ENCODE assay signal across 27 cellular contexts in genomic region chr4:8601556-8601955, GRCh38. TPM values are rescaled to one million over a fixed set of nuclear protein-coding genes. Genes with fewer than 3 reads are reported as not detected.
DNase-seq lines count a peak whose midpoint lies in the region; ATAC-seq, FAIRE-seq and TF ChIP-seq lines count a peak whose summit lies in the region.
"Had no signal": no experiment of that assay in that cellular context is flagged by ENCODE, and none has a peak within 500 bp of the region (broad histone marks: within the 10 kb centered on the region; RNA-seq: fewer than 3 reads in every experiment).

No MANE protein-coding gene starts in this region.

- peak overlapping the region; percentile 13 for H4K12ac ChIP-seq in trophoblast cell (ENCODE audit: low read depth, low read length)

- H2AK5ac ChIP-seq in H1 (ENCODE audit: low read depth, low read length) (no peak overlapping the region), trophoblast cell (ENCODE audit: low read length) (no peak overlapping the region)

- 0 out of 2 replicates have a peak overlapping the region, but pooled peaks have one; percentile 44 for H2BK5ac ChIP-seq in H1 (ENCODE audit: low read depth, low read length)
- no peak overlapping the region for H2BK5ac ChIP-seq in trophoblast cell (ENCODE audit: low read depth, low read length, poor library complexity)

- H2AFZ ChIP-seq in H1 (ENCODE audit: low read length) (no peak overlapping the region), trophoblast cell (ENCODE audit: insufficient read depth, low read length, poor library complexity) (no peak overlapping the region)

- TF ChIP-seq RAD21 in H1 (IDR thresholded peaks at IDR 0.05 in 1 of 2, conservative IDR thresholded peaks at IDR 0.05 in 1 of 2; ENCODE audit: low read depth in 2 of 2, low read length in 2 of 2): no peak

- H4K20me1 ChIP-seq in BLaER1 treated with 17β-estradiol and CSF1 and Interleukin-3, amounts not matched to agents 10 nM and 100 nM: peaks cover 0 to 14% (median 0%) of the 10 kb centered on the region in 11 experiments; a peak in 4 of 22 replicates
- peaks cover 6 to 17% of the 10 kb centered on the region in 2 experiments for H4K20me1 ChIP-seq in H1 (replicated peaks in 1 of 2; ENCODE audit: control insufficient read depth in 1 of 2, insufficient read depth in 2 of 2, low read length in 2 of 2)

- H3K23me2 ChIP-seq in H1 (ENCODE audit: low read depth, low read length): peaks cover 4% of the 10 kb centered on the region; the same call in 1 of the 2 replicates

- H3K9me3 ChIP-seq in BLaER1 treated with 17β-estradiol and CSF1 and Interleukin-3, amounts not matched to agents 10 nM and 100 nM (replicated peaks in 1 of 11): no peaks in the 10 kb centered on the region
- H3K9me3 ChIP-seq in H1 (ENCODE audit: insufficient read depth in 2 of 2, low read depth in 1 of 2, low read length in 1 of 2): no peaks in the 10 kb centered on the region
- H3K9me3 ChIP-seq in trophoblast cell (ENCODE audit: insufficient read depth, low read depth, low read length): no peaks in the 10 kb centered on the region
- H3K9me3 ChIP-seq: BE2C had no signal

- no peak overlapping the region for H4K91ac ChIP-seq in H1 (replicated peaks; ENCODE audit: insufficient read length, low read length)
- H4K91ac ChIP-seq in trophoblast cell (ENCODE audit: low read depth, low read length): no peak overlapping the region

- H3K79me2 ChIP-seq in H1 (ENCODE audit: control insufficient read depth in 1 of 2, insufficient read depth in 2 of 2, low read length in 2 of 2) (peaks cover 0 to 6% of the 10 kb centered on the region in 2 experiments; a peak in 1 of 4 replicates), trophoblast cell (ENCODE audit: control insufficient read depth, insufficient read depth, low read length, poor library complexity) (peaks cover 2% of the 10 kb centered on the region)

- H3K18ac ChIP-seq in H1 (ENCODE audit: extremely low read depth, low read length): no peak overlapping the region
- no peak overlapping the region for H3K18ac ChIP-seq in trophoblast cell (ENCODE audit: low read length)

- no peak for FAIRE-seq in H1 (lab: Jason Lieb, UNC)
- FAIRE-seq: A204.1, G401.6, GM12891, GM19239 had no signal

- TF ChIP-seq EP300 in H1 (IDR thresholded peaks at IDR 0.05; ENCODE audit: borderline replicate concordance in 1 of 2, low read depth in 2 of 2, low read length in 2 of 2): no peak

- CTCF ChIA-PET in H1 (lab: Charles Lee; ENCODE audit: partially characterized antibody): interaction anchor here (0.8 to 2.1 kb wide), 3 partner anchors 12 to 433 kb away, joined by 3 to 11 read pairs (median 3); no protein-coding TSS in a partner anchor

- peaks cover 43 to 87% (median 71%) of the 10 kb centered on the region in 10 experiments for H3K4me1 ChIP-seq in BLaER1 treated with 17β-estradiol and CSF1 and Interleukin-3, amounts not matched to agents 10 nM and 100 nM
- no peaks in the 10 kb centered on the region for H3K4me1 ChIP-seq in H1 (replicated peaks in 1 of 4; ENCODE audit: control insufficient read depth in 3 of 4, insufficient read depth in 4 of 4, low read length in 3 of 4)
- peaks cover 8 to 10% of the 10 kb centered on the region in 2 experiments for H3K4me1 ChIP-seq in trophoblast cell (ENCODE audit: control insufficient read depth in 1 of 2, insufficient read depth in 2 of 2, low read length in 2 of 2)
- no peaks in the 10 kb centered on the region for H3K4me1 ChIP-seq in foreskin keratinocyte
- H3K4me1 ChIP-seq: BE2C had no signal

- H3K14ac ChIP-seq in H1 (ENCODE audit: insufficient read length) (no peak overlapping the region), trophoblast cell (ENCODE audit: low read length) (no peak overlapping the region)

- TF ChIP-seq POLR2A in H1 (IDR thresholded peaks at IDR 0.05; ENCODE audit: control extremely low read depth in 1 of 2, low read depth in 2 of 2, low read length in 2 of 2): no peak

- H3K4me3 ChIP-seq in BLaER1 treated with 17β-estradiol and CSF1 and Interleukin-3, amounts not matched to agents 10 nM and 100 nM: no peak overlapping the region
- H3K4me3 ChIP-seq in H1 (ENCODE audit: extremely low read depth in 1 of 4, insufficient read depth in 2 of 4, low read depth in 3 of 4, low read length in 4 of 4) (no peak overlapping the region), trophoblast cell (ENCODE audit: low read depth, low read length) (no peak overlapping the region)

- peak overlapping the region in 9 of 11 experiments; percentile 74 to 94 (median 86); a peak in 18 of 22 replicates for H3K4me2 ChIP-seq in BLaER1 treated with 17β-estradiol and CSF1 and Interleukin-3, amounts not matched to agents 10 nM and 100 nM
- no peak overlapping the region for H3K4me2 ChIP-seq in H1 (ENCODE audit: insufficient read depth in 1 of 2, low read depth in 2 of 2, low read length in 2 of 2)
- no peak overlapping the region for H3K4me2 ChIP-seq in trophoblast cell (ENCODE audit: low read length)

- H3K36me3 Mint-ChIP-seq in activated naive CD8-positive, alpha-beta T cell treated with anti-CD3 and anti-CD28 coated beads for 36 hours: no peaks in the 10 kb centered on the region
- H3K36me3 Mint-ChIP-seq: CD14-positive monocyte; CD4-positive, alpha-beta memory T cell; CD4-positive, CD25-positive, alpha-beta regulatory T cell; CD8-positive, alpha-beta memory T cell had no signal

- H3K4ac ChIP-seq in H1 (replicated peaks; ENCODE audit: insufficient read length, low read depth, low read length): no peak overlapping the region
- no peak overlapping the region for H3K4ac ChIP-seq in trophoblast cell (ENCODE audit: low read depth, low read length)

- H3K27ac Mint-ChIP-seq in stimulated activated naive CD8-positive, alpha-beta T cell treated with anti-CD3 and anti-CD28 coated beads, Interleukin-15, amount 100 ng/mL, for 72 hours: no peak overlapping the region
- no peak overlapping the region for H3K27ac Mint-ChIP-seq in activated naive CD8-positive, alpha-beta T cell treated with anti-CD3 and anti-CD28 coated beads for 36 hours
- H3K27ac Mint-ChIP-seq: CD4-positive, alpha-beta memory T cell; CD4-positive, CD25-positive, alpha-beta regulatory T cell; CD8-positive, alpha-beta memory T cell had no signal

- no peak for DNase-seq in stimulated activated naive CD8-positive, alpha-beta T cell treated with anti-CD3 and anti-CD28 coated beads, Interleukin-15, amount 100 ng/mL, for 72 hours
- DNase-seq in stimulated activated naive CD8-positive, alpha-beta T cell treated with anti-CD3 and anti-CD28 coated beads, Interleukin-15, Interleukin-2, amounts not matched to agents 100 U/mL and 50 U/mL, for 24 hours: no peak
- DNase-seq in H1 (ENCODE audit: low read depth in 1 of 2, low spot score in 2 of 2): no peak
- no peak for DNase-seq in trophoblast cell
- DNase-seq in DMS79 treated with DMSO at 0.1 percent for 48 hours (lab: John Stamatoyannopoulos, UW): no peak
- DNase-seq in activated naive CD8-positive, alpha-beta T cell treated with anti-CD3 and anti-CD28 coated beads for 36 hours: no peak
- DNase-seq in foreskin keratinocyte: no peak
- DNase-seq: 8988T; ACHN; BE2C; C1 segment of cervical spinal cord; CD4-positive, alpha-beta memory T cell; CD4-positive, CD25-positive, alpha-beta regulatory T cell; CD8-positive, alpha-beta memory T cell; COR-L47; DMS 273 treated with DMSO at 0.1 percent for 48 hours; DMS153; DMS53; DMS79; GF-D8 had no signal

- H3K27me3 ChIP-seq in BLaER1 treated with 17β-estradiol and CSF1 and Interleukin-3, amounts not matched to agents 10 nM and 100 nM: peaks cover 0 to 29% (median 3%) of the 10 kb centered on the region in 11 experiments; a peak in 10 of 22 replicates
- H3K27me3 ChIP-seq in H1 (replicated peaks in 1 of 4; ENCODE audit: control insufficient read depth in 3 of 4, extremely low read depth in 1 of 4, insufficient read depth in 3 of 4, low read length in 3 of 4) (no peaks in the 10 kb centered on the region), trophoblast cell (ENCODE audit: insufficient read depth, low read length) (no peaks in the 10 kb centered on the region), foreskin keratinocyte (no peaks in the 10 kb centered on the region)

- H3K79me1 ChIP-seq in H1 (ENCODE audit: low read depth, low read length): peaks cover 6% of the 10 kb centered on the region; the same call in 1 of the 2 replicates
- peaks cover 2% of the 10 kb centered on the region for H3K79me1 ChIP-seq in trophoblast cell (ENCODE audit: low read length)

- no peak overlapping the region for H3K27ac ChIP-seq in BLaER1 treated with 17β-estradiol and CSF1 and Interleukin-3, amounts not matched to agents 10 nM and 100 nM
- H3K27ac ChIP-seq in H1 (ENCODE audit: low read depth, low read length) (no peak overlapping the region), trophoblast cell (ENCODE audit: low read depth, low read length) (no peak overlapping the region), foreskin keratinocyte (no peak overlapping the region)

- ATAC-seq in stimulated activated naive CD8-positive, alpha-beta T cell treated with anti-CD3 and anti-CD28 coated beads, Interleukin-15, amount 100 ng/mL, for 72 hours: peak; percentile 29
- ATAC-seq in stimulated activated naive CD8-positive, alpha-beta T cell treated with anti-CD3 and anti-CD28 coated beads, Interleukin-15, Interleukin-2, amounts not matched to agents 100 U/mL and 50 U/mL, for 24 hours: no peak
- no peak for ATAC-seq in foreskin keratinocyte

- H2BK20ac ChIP-seq in H1 (ENCODE audit: low read length): no peak overlapping the region

- H3K27me3 Mint-ChIP-seq in stimulated activated naive CD8-positive, alpha-beta T cell treated with anti-CD3 and anti-CD28 coated beads, Interleukin-15, amount 100 ng/mL, for 72 hours: peaks cover 14% of the 10 kb centered on the region
- H3K27me3 Mint-ChIP-seq in activated naive CD8-positive, alpha-beta T cell treated with anti-CD3 and anti-CD28 coated beads for 36 hours: no peaks in the 10 kb centered on the region
- H3K27me3 Mint-ChIP-seq: CD4-positive, CD25-positive, alpha-beta regulatory T cell had no signal

- no peaks in the 10 kb centered on the region for H3K4me1 Mint-ChIP-seq in stimulated activated naive CD8-positive, alpha-beta T cell treated with anti-CD3 and anti-CD28 coated beads, Interleukin-15, amount 100 ng/mL, for 72 hours
- no peaks in the 10 kb centered on the region for H3K4me1 Mint-ChIP-seq in activated naive CD8-positive, alpha-beta T cell treated with anti-CD3 and anti-CD28 coated beads for 36 hours
- H3K4me1 Mint-ChIP-seq: CD14-positive monocyte; CD4-positive, alpha-beta memory T cell; CD4-positive, CD25-positive, alpha-beta regulatory T cell; CD8-positive, alpha-beta memory T cell had no signal

- no peak overlapping the region for H4K8ac ChIP-seq in H1 (ENCODE audit: extremely low read depth, insufficient read depth, low read length)
- no peak overlapping the region for H4K8ac ChIP-seq in trophoblast cell (ENCODE audit: low read depth, low read length)

- H2BK120ac ChIP-seq in H1 (replicated peaks; ENCODE audit: low read depth, low read length) (no peak overlapping the region), trophoblast cell (ENCODE audit: insufficient read depth, low read length, poor library complexity) (no peak overlapping the region)

- TF ChIP-seq CTCF in H1 (IDR thresholded peaks at IDR 0.05; ENCODE audit: control extremely low read depth in 1 of 3, insufficient read depth in 1 of 3, low read depth in 1 of 3, low read length in 3 of 3) (no peak), foreskin keratinocyte (conservative IDR thresholded peaks at IDR 0.05) (no peak)

- H3K9me3 Mint-ChIP-seq in stimulated activated naive CD8-positive, alpha-beta T cell treated with anti-CD3 and anti-CD28 coated beads, Interleukin-15, amount 100 ng/mL, for 72 hours: no peaks in the 10 kb centered on the region
- H3K9me3 Mint-ChIP-seq in activated naive CD8-positive, alpha-beta T cell treated with anti-CD3 and anti-CD28 coated beads for 36 hours: no peaks in the 10 kb centered on the region
- H3K9me3 Mint-ChIP-seq: CD4-positive, CD25-positive, alpha-beta regulatory T cell; CD8-positive, alpha-beta memory T cell had no signal

- no peak overlapping the region for H3K23ac ChIP-seq in H1 (ENCODE audit: insufficient read length)
- H3K23ac ChIP-seq in trophoblast cell (ENCODE audit: low read length): no peak overlapping the region

- no peak overlapping the region for H3K4me3 Mint-ChIP-seq in stimulated activated naive CD8-positive, alpha-beta T cell treated with anti-CD3 and anti-CD28 coated beads, Interleukin-15, amount 100 ng/mL, for 72 hours
- no peak overlapping the region for H3K4me3 Mint-ChIP-seq in activated naive CD8-positive, alpha-beta T cell treated with anti-CD3 and anti-CD28 coated beads for 36 hours
- H3K4me3 Mint-ChIP-seq: CD14-positive monocyte; CD4-positive, CD25-positive, alpha-beta regulatory T cell; CD8-positive, alpha-beta memory T cell had no signal

- no peak overlapping the region for H3K56ac ChIP-seq in H1 (replicated peaks; ENCODE audit: insufficient read length, low read depth, low read length)

- no peak overlapping the region for H2BK12ac ChIP-seq in H1 (ENCODE audit: low read depth, low read length)
- no peak overlapping the region for H2BK12ac ChIP-seq in trophoblast cell (ENCODE audit: low read length)

- H2BK15ac ChIP-seq in H1 (ENCODE audit: low read length): no peak overlapping the region

- no peak overlapping the region for H3K9ac ChIP-seq in BLaER1 treated with 17β-estradiol and CSF1 and Interleukin-3, amounts not matched to agents 10 nM and 100 nM
- H3K9ac ChIP-seq in H1 (replicated peaks in 1 of 4; ENCODE audit: extremely low read depth in 1 of 4, low read depth in 3 of 4, low read length in 3 of 4): no peak overlapping the region
- no peak overlapping the region for H3K9ac ChIP-seq in trophoblast cell (ENCODE audit: low read length)

- POLR2A ChIA-PET in H1 (lab: Charles Lee; ENCODE audit: partially characterized antibody): interaction anchor here (3.2 kb wide), 1 partner anchor 9 kb away, joined by 12 read pairs; the partner anchor contains the start of gene CPZ

- WGBS in H1 (ENCODE audit: extremely low coverage in 1 of 2, insufficient coverage in 1 of 2, insufficient read length in 1 of 2, insufficient replicate concordance in 2 of 2, low coverage in 1 of 2, low lambda C conversion rate in 2 of 2, missing lambda C conversion rate in 1 of 2), 2 experiments: 80% methylated on average over 7 of the region's 10 CpGs; no CpG with 5 or more reads in 1 of the 2 experiments
- WGBS in trophoblast cell (ENCODE audit: extremely low coverage, insufficient coverage, insufficient read length): no CpG with 5 or more reads among the region's 10 CpGs

- H4K5ac ChIP-seq in H1 (ENCODE audit: insufficient read length, low read depth, low read length): no peak overlapping the region

- no peaks in the 10 kb centered on the region for H3K36me3 ChIP-seq in BLaER1 treated with 17β-estradiol and CSF1 and Interleukin-3, amounts not matched to agents 10 nM and 100 nM
- H3K36me3 ChIP-seq in H1 (ENCODE audit: control insufficient read depth in 2 of 4, insufficient read depth in 4 of 4, low read length in 3 of 4) (peaks cover 0 to 17% (median 7%) of the 10 kb centered on the region in 4 experiments; a peak in 4 of 8 replicates), trophoblast cell (ENCODE audit: control insufficient read depth in 1 of 2, insufficient read depth in 2 of 2, low read length in 2 of 2) (peaks cover 76 to 81% of the 10 kb centered on the region in 2 experiments)
- H3K36me3 ChIP-seq: BE2C had no signal

RNA-seq across cellular contexts. Expression of gene CPZ, which starts 9.0 kb away (rescaled TPM):
- total RNA-seq in H1 (2021; fragmentation: NEBNext Ultra II Directional; extraction: Animal tissue kit (Norgen Biotek cat#: 25700)): 28.8 and 31.5 TPM in 2 replicates
- polyA plus RNA-seq in H1 (2011; rRNA removed): 40.7 and 67.4 TPM in 2 replicates
- polyA plus RNA-seq in H1 (2011; cell fraction: cytosol; rRNA removed): 38.3 TPM
- polyA plus RNA-seq in H1 (2011; cell fraction: nucleus; rRNA removed): 98.5 TPM
- polyA plus RNA-seq in H1 (2012, experiment 1 of 2): 29.4 to 44.2 TPM (median 42.1 TPM) in 4 replicates
- 35.2 TPM for polyA plus RNA-seq in H1 (2012, experiment 2 of 2)
- polyA plus RNA-seq in H1 (2013, experiment 1 of 2): 26.2 TPM
- 24.4 TPM for polyA plus RNA-seq in H1 (2013, experiment 2 of 2)
- polyA minus RNA-seq in H1 (2011; rRNA and poly(A)+ RNA removed): 12.0 and 13.2 TPM in 2 replicates
- polyA minus RNA-seq in H1 (2011; cell fraction: cytosol; rRNA and poly(A)+ RNA removed): 20.3 TPM
- polyA minus RNA-seq in H1 (2011; cell fraction: nucleus; rRNA and poly(A)+ RNA removed): 32.0 TPM
- polyA plus RNA-seq in trophoblast cell (2013): 41.6 and 41.8 TPM in 2 replicates
- not detected for total RNA-seq in activated naive CD8-positive, alpha-beta T cell treated with anti-CD3 and anti-CD28 coated beads for 36 hours
- total RNA-seq in foreskin keratinocyte: not detected in 2 replicates
- polyA plus RNA-seq in foreskin keratinocyte: not detected in 2 replicates
- total RNA-seq: CD4-positive, alpha-beta memory T cell; CD4-positive, CD25-positive, alpha-beta regulatory T cell; CD8-positive, alpha-beta memory T cell had no signal
- polyA plus RNA-seq: CD14-positive monocyte; CD4-positive, alpha-beta memory T cell; CD4-positive, CD25-positive, alpha-beta regulatory T cell; CD8-positive, alpha-beta memory T cell had no signal

RNA-seq across cellular contexts. Expression of gene GPR78, which starts 21.4 kb away (rescaled TPM):
- total RNA-seq in H1 (2021; fragmentation: NEBNext Ultra II Directional; extraction: Animal tissue kit (Norgen Biotek cat#: 25700)): 3.0 and 3.3 TPM in 2 replicates
- 1.0 and 2.2 TPM in 2 replicates for polyA plus RNA-seq in H1 (2011; rRNA removed)
- polyA plus RNA-seq in H1 (2011; cell fraction: cytosol; rRNA removed): 1.6 TPM
- 10.5 TPM for polyA plus RNA-seq in H1 (2011; cell fraction: nucleus; rRNA removed)
- polyA plus RNA-seq in H1 (2012, experiment 1 of 2): 1.7 to 2.0 TPM (median 1.9 TPM) in 4 replicates
- 0.84 TPM for polyA plus RNA-seq in H1 (2012, experiment 2 of 2)
- polyA plus RNA-seq in H1 (2013, experiment 1 of 2): 0.75 TPM
- polyA plus RNA-seq in H1 (2013, experiment 2 of 2): 0.68 TPM
- polyA minus RNA-seq in H1 (2011; rRNA and poly(A)+ RNA removed): 1.8 and 3.0 TPM in 2 replicates
- polyA minus RNA-seq in H1 (2011; cell fraction: cytosol; rRNA and poly(A)+ RNA removed): 0.59 TPM
- 8.6 TPM for polyA minus RNA-seq in H1 (2011; cell fraction: nucleus; rRNA and poly(A)+ RNA removed)
- polyA plus RNA-seq in trophoblast cell (2013): 13.9 and 15.5 TPM in 2 replicates
- not detected for total RNA-seq in activated naive CD8-positive, alpha-beta T cell treated with anti-CD3 and anti-CD28 coated beads for 36 hours
- total RNA-seq in foreskin keratinocyte: not detected in 2 replicates
- not detected in 2 replicates for polyA plus RNA-seq in foreskin keratinocyte
- total RNA-seq: A673; CD4-positive, alpha-beta memory T cell; CD4-positive, CD25-positive, alpha-beta regulatory T cell; CD8-positive, alpha-beta memory T cell had no signal
- polyA plus RNA-seq: CD14-positive monocyte; CD4-positive, alpha-beta memory T cell; CD4-positive, CD25-positive, alpha-beta regulatory T cell; CD8-positive, alpha-beta memory T cell had no signal

Comparison
In these comparisons a context has a peak if more than half of its experiments do, and no peak if none do; other contexts are left out.
1. H3K4me2 ChIP-seq: peak in BLaER1 treated with 17β-estradiol and CSF1 and Interleukin-3, amounts not matched to agents 10 nM and 100 nM (9 of 11); none in H1 (0 of 2) and trophoblast cell (single experiment).
2. RNA of gene CPZ, which starts 9.0 kb away (total RNA-seq): 28.8 to 31.5 TPM in H1; not detected in activated naive CD8-positive, alpha-beta T cell treated with anti-CD3 and anti-CD28 coated beads for 36 hours and not detected in foreskin keratinocyte; every median in the first group is over 10 times any median in the second.